In genomic region chr10:11750420-11750819, GRCh38 we compare ENCODE assay signal across 32 cellular contexts.
"Had no signal": no experiment of that assay in that cellular context is flagged by ENCODE, and none has a peak within 500 bp of the region (broad histone marks: within the 10 kb centered on the region; RNA-seq: fewer than 3 reads in every experiment).

No MANE protein-coding gene starts in this region.

- FAIRE-seq: bronchial epithelial cell, TTC549 had no signal

- H3K9me3 ChIP-seq: ascending aorta had no signal

- H3K4me3 ChIP-seq: ascending aorta, cardiac muscle cell had no signal

- H3K36me3 ChIP-seq: cardiac muscle cell had no signal

- DNase-seq: activated B cell treated with CpG ODN at 0.5 μM for 24 hours; activated CD4-positive, alpha-beta memory T cell treated with anti-CD3 and anti-CD28 coated beads for 36 hours; activated CD4-positive, alpha-beta T cell treated with anti-CD3 and anti-CD28 coated beads for 4 hours; activated CD4-positive, alpha-beta T cell treated with anti-CD3 and anti-CD28 coated beads, Interleukin-2, amount 10 ng/mL, durations not matched to agents 24 days and 14 days; activated CD4-positive, alpha-beta T cell treated with anti-CD3 and anti-CD28 coated beads, Interleukin-2, amount 50 U/mL, for 1 hour; activated CD4-positive, alpha-beta T cell treated with anti-CD3 and anti-CD28 coated beads, Interleukin-2, amount 50 U/mL, for 4 hours; activated CD4-positive, CD25-positive, alpha-beta regulatory T cell treated with anti-CD3 and anti-CD28 coated beads, Interleukin-2, amount 50 U/mL, for 72 hours; activated CD8-positive, alpha-beta memory T cell treated with anti-CD3 and anti-CD28 coated beads, Interleukin-2, amount 50 U/mL, for 4 hours; activated CD8-positive, alpha-beta T cell treated with anti-CD3 and anti-CD28 coated beads for 36 hours; activated effector memory CD4-positive, alpha-beta T cell treated with anti-CD3 and anti-CD28 coated beads, Interleukin-2, amount 50 U/mL, for 16 hours; activated gamma-delta T cell treated with Interleukin-2 at 50 U/mL for 16 hours; activated naive CD4-positive, alpha-beta T cell; activated naive CD4-positive, alpha-beta T cell treated with anti-CD3 and anti-CD28 coated beads for 36 hours; activated naive CD4-positive, alpha-beta T cell treated with anti-CD3 and anti-CD28 coated beads, Interleukin-2, amount 50 U/mL, for 16 hours; activated naive CD8-positive, alpha-beta T cell treated with anti-CD3 and anti-CD28 coated beads, Interleukin-2, amount 10 ng/mL, durations not matched to agents 7 days and 5 days; activated naive CD8-positive, alpha-beta T cell treated with anti-CD3 and anti-CD28 coated beads, Interleukin-2, amount 50 U/mL, for 24 hours; activated T-cell treated with anti-CD3 and anti-CD28 coated beads for 4 hours; activated T-cell treated with anti-CD3 and anti-CD28 coated beads, Interleukin-2, amount 50 U/mL, for 1 hour; activated T-cell treated with anti-CD3 and anti-CD28 coated beads, Interleukin-2, amount 50 U/mL, for 4 hours; activated T-cell treated with anti-CD3 and anti-CD28 coated beads, Interleukin-2, amount 50 U/mL, for 72 hours; amygdala; anterior cingulate cortex; caudate nucleus; cerebellar nuclear complex; T-helper 1 cell; T-helper 2 cell; T-helper 9 cell had no signal

- H3K4me1 ChIP-seq: ascending aorta had no signal

- H3K27ac ChIP-seq: ascending aorta, cardiac muscle cell, VCaP had no signal

- H3K27me3 ChIP-seq: ascending aorta, cardiac muscle cell had no signal
